ENCODE assay signal across 26 cellular contexts in genomic region chr1:215844266-215844665, GRCh38.
"Had no signal": no experiment of that assay in that cellular context is flagged by ENCODE, and none has a peak within 500 bp of the region (broad histone marks: within the 10 kb centered on the region; RNA-seq: fewer than 3 reads in every experiment).

No MANE protein-coding gene starts in this region.

- H3K4me3 ChIP-seq: left ventricle myocardium inferior, lung, ovary, right lobe of liver, upper lobe of left lung, vagina had no signal

- H3K36me3 Mint-ChIP-seq: activated CD4-positive, alpha-beta memory T cell treated with anti-CD3 and anti-CD28 coated beads for 36 hours; activated naive CD8-positive, alpha-beta T cell treated with anti-CD3 and anti-CD28 coated beads for 36 hours; stimulated activated effector memory CD8-positive, alpha-beta T cell treated with anti-CD3 and anti-CD28 coated beads, Interleukin-12 subunit alpha, Interleukin-12 subunit beta, amount 100 ng/mL, for 72 hours had no signal

- H3K27me3 ChIP-seq: brain microvascular endothelial cell, ovary, right lobe of liver, upper lobe of left lung, vagina had no signal

- H3K9me3 ChIP-seq: ovary, right lobe of liver, upper lobe of left lung, vagina had no signal

- H3K4me1 Mint-ChIP-seq: activated CD4-positive, alpha-beta T cell treated with anti-CD3 and anti-CD28 coated beads, Interleukin-2, amount 10 ng/mL, durations not matched to agents 24 days and 14 days; activated naive CD8-positive, alpha-beta T cell treated with anti-CD3 and anti-CD28 coated beads for 36 hours; nephron; stimulated activated effector memory CD8-positive, alpha-beta T cell treated with anti-CD3 and anti-CD28 coated beads, Interleukin-12 subunit alpha, Interleukin-12 subunit beta, amount 100 ng/mL, for 72 hours; stimulated activated naive CD8-positive, alpha-beta T cell treated with anti-CD3 and anti-CD28 coated beads, Interleukin-15, amount 100 ng/mL, for 72 hours had no signal

- ATAC-seq: esophagus mucosa; right lobe of liver; stimulated activated effector memory CD8-positive, alpha-beta T cell treated with anti-CD3 and anti-CD28 coated beads, Interleukin-12 subunit alpha, Interleukin-12 subunit beta, amount 100 ng/mL, for 72 hours; stimulated activated naive CD8-positive, alpha-beta T cell treated with anti-CD3 and anti-CD28 coated beads, Interleukin-15, amount 100 ng/mL, for 72 hours had no signal

- H3K27me3 Mint-ChIP-seq: activated CD4-positive, alpha-beta memory T cell treated with anti-CD3 and anti-CD28 coated beads for 36 hours; activated CD4-positive, alpha-beta T cell treated with anti-CD3 and anti-CD28 coated beads, Interleukin-2, amount 10 ng/mL, durations not matched to agents 24 days and 14 days; activated naive CD8-positive, alpha-beta T cell treated with anti-CD3 and anti-CD28 coated beads for 36 hours; progenitor cell of endocrine pancreas; stimulated activated naive CD8-positive, alpha-beta T cell treated with anti-CD3 and anti-CD28 coated beads, Interleukin-15, amount 100 ng/mL, for 72 hours had no signal

- H3K27ac ChIP-seq: brain microvascular endothelial cell, left ventricle myocardium inferior, ovary, right lobe of liver, upper lobe of left lung, vagina had no signal

- DNase-seq: activated CD4-positive, alpha-beta memory T cell treated with anti-CD3 and anti-CD28 coated beads for 36 hours; activated CD4-positive, alpha-beta T cell treated with anti-CD3 and anti-CD28 coated beads, Interleukin-2, amount 10 ng/mL, durations not matched to agents 24 days and 14 days; activated CD4-positive, CD25-positive, alpha-beta regulatory T cell treated with anti-CD3 and anti-CD28 coated beads, Interleukin-2, amount 50 U/mL, for 72 hours; activated CD8-positive, alpha-beta memory T cell treated with anti-CD3 and anti-CD28 coated beads, Interleukin-2, amount 50 U/mL, for 4 hours; activated effector memory CD4-positive, alpha-beta T cell treated with anti-CD3 and anti-CD28 coated beads, Interleukin-2, amount 50 U/mL, for 16 hours; activated naive CD4-positive, alpha-beta T cell treated with anti-CD3 and anti-CD28 coated beads for 36 hours; activated naive CD8-positive, alpha-beta T cell treated with anti-CD3 and anti-CD28 coated beads for 36 hours; activated T-cell treated with anti-CD3 and anti-CD28 coated beads, Interleukin-2, amount 50 U/mL, for 1 hour; brain microvascular endothelial cell; foreskin melanocyte; left ventricle myocardium inferior; ovary; right lobe of liver; stimulated activated CD4-positive, alpha-beta T cell treated with anti-CD3 and anti-CD28 coated beads, Interleukin-12 subunit alpha, Interleukin-12 subunit beta, amount 100 ng/mL, for 4 hours; stimulated activated CD4-positive, alpha-beta T cell treated with anti-CD3 and anti-CD28 coated beads, Interleukin-4, amount 100 ng/mL, for 24 hours; stimulated activated naive CD8-positive, alpha-beta T cell treated with anti-CD3 and anti-CD28 coated beads, Interleukin-15, amount 100 ng/mL, for 72 hours; substantia nigra; T-helper 9 cell; upper lobe of left lung had no signal

- H3K9me3 Mint-ChIP-seq: activated T-helper 1 cell treated with anti-CD3 and anti-CD28 coated beads, Interleukin-12 subunit alpha, Interleukin-12 subunit beta, Interleukin-2, Interleukin-4 antibody, amounts not matched to agents 30 ng/mL and 10 ng/mL and 1 ng/mL, durations not matched to agents 14 hours and 24 hours and 36 hours; nephron had no signal

- H3K4me3 Mint-ChIP-seq: activated CD4-positive, alpha-beta memory T cell treated with anti-CD3 and anti-CD28 coated beads for 36 hours; activated CD4-positive, alpha-beta T cell treated with anti-CD3 and anti-CD28 coated beads, Interleukin-2, amount 10 ng/mL, durations not matched to agents 24 days and 14 days; activated naive CD4-positive, alpha-beta T cell treated with anti-CD3 and anti-CD28 coated beads for 36 hours; activated naive CD8-positive, alpha-beta T cell treated with anti-CD3 and anti-CD28 coated beads for 36 hours; activated T-helper 1 cell treated with anti-CD3 and anti-CD28 coated beads, Interleukin-12 subunit alpha, Interleukin-12 subunit beta, Interleukin-2, Interleukin-4 antibody, amounts not matched to agents 30 ng/mL and 10 ng/mL and 1 ng/mL, durations not matched to agents 14 hours and 24 hours and 36 hours; nephron; stimulated activated effector memory CD8-positive, alpha-beta T cell treated with anti-CD3 and anti-CD28 coated beads, Interleukin-12 subunit alpha, Interleukin-12 subunit beta, amount 100 ng/mL, for 72 hours; stimulated activated naive CD8-positive, alpha-beta T cell treated with anti-CD3 and anti-CD28 coated beads, Interleukin-15, amount 100 ng/mL, for 72 hours had no signal

- H3K36me3 ChIP-seq: brain microvascular endothelial cell, left ventricle myocardium inferior, ovary, right lobe of liver, upper lobe of left lung, vagina had no signal

- H3K27ac Mint-ChIP-seq: activated CD4-positive, alpha-beta memory T cell treated with anti-CD3 and anti-CD28 coated beads for 36 hours; activated CD4-positive, alpha-beta T cell treated with anti-CD3 and anti-CD28 coated beads, Interleukin-2, amount 10 ng/mL, durations not matched to agents 24 days and 14 days; activated naive CD4-positive, alpha-beta T cell treated with anti-CD3 and anti-CD28 coated beads for 36 hours; activated naive CD8-positive, alpha-beta T cell treated with anti-CD3 and anti-CD28 coated beads for 36 hours; activated T-helper 1 cell treated with anti-CD3 and anti-CD28 coated beads, Interleukin-12 subunit alpha, Interleukin-12 subunit beta, Interleukin-2, Interleukin-4 antibody, amounts not matched to agents 30 ng/mL and 10 ng/mL and 1 ng/mL, durations not matched to agents 14 hours and 24 hours and 36 hours; nephron; progenitor cell of endocrine pancreas; stimulated activated effector memory CD8-positive, alpha-beta T cell treated with anti-CD3 and anti-CD28 coated beads, Interleukin-12 subunit alpha, Interleukin-12 subunit beta, amount 100 ng/mL, for 72 hours; stimulated activated naive CD8-positive, alpha-beta T cell treated with anti-CD3 and anti-CD28 coated beads, Interleukin-15, amount 100 ng/mL, for 72 hours had no signal
